In the genomic region with DNA sequence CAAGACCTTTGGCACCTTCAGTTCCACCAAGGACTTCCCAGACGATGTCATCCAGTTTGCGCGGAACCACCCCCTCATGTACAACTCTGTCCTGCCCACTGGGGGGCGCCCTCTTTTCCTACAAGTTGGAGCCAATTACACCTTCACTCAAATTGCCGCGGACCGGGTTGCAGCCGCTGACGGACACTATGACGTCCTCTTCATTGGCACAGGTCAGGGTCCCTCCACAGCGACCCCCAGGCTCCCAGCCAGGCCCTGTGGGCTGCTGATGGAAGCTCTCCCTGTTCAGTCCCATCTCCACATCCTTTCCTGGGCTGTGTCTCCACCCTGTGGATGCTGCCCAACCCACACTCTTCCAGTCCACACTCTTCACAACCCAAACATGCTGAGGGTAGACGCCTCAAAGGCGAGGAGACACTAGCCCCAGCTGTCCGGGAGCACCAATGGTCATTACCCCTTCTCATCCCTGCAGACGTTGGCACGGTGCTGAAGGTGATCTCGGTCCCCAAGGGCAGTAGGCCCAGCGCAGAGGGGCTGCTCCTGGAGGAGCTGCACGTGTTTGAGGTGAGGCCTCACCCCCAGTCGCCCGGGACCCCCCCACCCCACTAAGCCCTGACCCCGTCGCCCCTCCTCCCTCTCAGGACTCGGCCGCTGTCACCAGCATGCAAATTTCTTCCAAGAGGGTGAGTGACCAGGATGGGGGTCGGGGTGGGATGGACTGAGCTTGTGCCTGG, we compare ENCODE assay signal across 8 cellular contexts. TPM values are rescaled to one million over a fixed set of nuclear protein-coding genes. Genes with fewer than 3 reads are reported as not detected.
DNase-seq lines count a peak whose midpoint lies in the region; ATAC-seq and TF ChIP-seq lines count a peak whose summit lies in the region.

No MANE protein-coding gene starts in this region.

- peaks cover 10% of the 10 kb centered on the region; the same call in 1 of the 2 replicates for H3F3A ChIP-seq in GM23338 (replicated peaks; ENCODE audit: low read depth)

- H3K36me3 Mint-ChIP-seq in GM23338 (ENCODE audit: low read depth), result no peaks in the 10 kb centered on the region
- peaks cover 0 to 1% of the 10 kb centered on the region in 2 donors for H3K36me3 Mint-ChIP-seq in activated T-cell treated with anti-CD3 and anti-CD28 coated beads, Interleukin-2, amount 50 U/mL, for 72 hours (ENCODE audit: insufficient read depth in 2 of 2)

- H2AFZ ChIP-seq in GM23338 (0 out of 2 replicates have a peak overlapping the region, but pooled peaks have one; percentile 80), parathyroid adenoma (no peak overlapping the region)

- CTCF ChIA-PET in Panc1 (lab: Charles Lee), result interaction anchor here (0.6 to 1.4 kb wide), 4 partner anchors 34 to 138 kb away, joined by 3 to 6 read pairs (median 4); no protein-coding TSS in a partner anchor

- H3K4me2 ChIP-seq in GM23338 (peak overlapping the region; percentile 86), parathyroid adenoma (ENCODE audit: low read length) (no peak overlapping the region)

- H3K79me2 ChIP-seq in GM23338 (replicated peaks; ENCODE audit: insufficient read depth), result no peaks in the 10 kb centered on the region
- peaks cover 10% of the 10 kb centered on the region for H3K79me2 ChIP-seq in parathyroid adenoma

- POLR2A ChIA-PET in Panc1 (lab: Charles Lee), result no interaction called here

- no peak overlapping the region for H3K27ac Mint-ChIP-seq in GM23338
- no peak overlapping the region for H3K27ac Mint-ChIP-seq in activated T-cell treated with anti-CD3 and anti-CD28 coated beads, Interleukin-2, amount 50 U/mL, for 72 hours

- H3K9me2 ChIP-seq in GM23338 (ENCODE audit: insufficient read depth), result no peaks in the 10 kb centered on the region

- H3K4me1 ChIP-seq in GM23338 (ENCODE audit: insufficient read depth) (peaks cover 4% of the 10 kb centered on the region), Panc1 (ENCODE audit: control insufficient read depth, insufficient read depth, low read length) (peaks cover 7% of the 10 kb centered on the region; the same call in 1 of the 2 replicates), parathyroid adenoma (peaks cover 40% of the 10 kb centered on the region)

- no peak for DNase-seq in AG09309 (ENCODE audit: low read depth)
- peak; percentile 96 for DNase-seq in GM23338 (ENCODE audit: low spot score)
- peak; percentile 36 for DNase-seq in Panc1 (ENCODE audit: low read depth, low spot score)
- DNase-seq in activated T-cell treated with anti-CD3 and anti-CD28 coated beads, Interleukin-2, amount 50 U/mL, for 72 hours, result peak; percentile 81
- peak; percentile 65 for DNase-seq in fibroblast of pulmonary artery (ENCODE audit: low read depth)

- H3K27me3 Mint-ChIP-seq in GM23338 (ENCODE audit: insufficient read depth, low read depth, poor library complexity), result peaks cover 50% of the 10 kb centered on the region
- peaks cover 39% of the 10 kb centered on the region for H3K27me3 Mint-ChIP-seq in activated T-cell treated with anti-CD3 and anti-CD28 coated beads, Interleukin-2, amount 50 U/mL, for 72 hours (ENCODE audit: low read depth)

- intact Hi-C loops in Panc1 (cut with micrococcal nuclease; ENCODE audit: unreplicated experiment), result no loop called here

- peaks cover 33% of the 10 kb centered on the region for H3K4me1 Mint-ChIP-seq in GM23338
- peaks cover 41% of the 10 kb centered on the region for H3K4me1 Mint-ChIP-seq in activated T-cell treated with anti-CD3 and anti-CD28 coated beads, Interleukin-2, amount 50 U/mL, for 72 hours (ENCODE audit: low read depth)

- H3K4me3 Mint-ChIP-seq in GM23338, result peak overlapping the region; percentile 78
- peak overlapping the region; percentile 44 to 87 for H3K4me3 Mint-ChIP-seq in activated T-cell treated with anti-CD3 and anti-CD28 coated beads, Interleukin-2, amount 50 U/mL, for 72 hours

- in situ Hi-C loops in Panc1 (cut with HindIII; ENCODE audit: low pct_unique_long_range_greater_than_20kb, low sequenced_read_pairs), result no loop called here

- ATAC-seq in GM23338, result peak; percentile 30
- peak; percentile 75 for ATAC-seq in Panc1
- peak; percentile 32 to 43 for ATAC-seq in activated T-cell treated with anti-CD3 and anti-CD28 coated beads, Interleukin-2, amount 50 U/mL, for 72 hours (replicated peaks in 1 of 2)
- ATAC-seq in GM21447 (IDR thresholded peaks at IDR 0.05; ENCODE audit: unreplicated experiment), result no peak
- ATAC-seq in GM18867 (IDR thresholded peaks at IDR 0.05; ENCODE audit: unreplicated experiment), result no peak

- no peak overlapping the region for H3K4me3 ChIP-seq in AG09309 (ENCODE audit: control insufficient read depth, low read depth, low read length)
- H3K4me3 ChIP-seq in GM23338, result peak overlapping the region; percentile 63
- H3K4me3 ChIP-seq in Panc1 (ENCODE audit: low read depth in 2 of 2, low read length in 2 of 2), result no peak overlapping the region
- H3K4me3 ChIP-seq in fibroblast of pulmonary artery (replicated peaks; ENCODE audit: low read depth, low read length), result no peak overlapping the region
- H3K4me3 ChIP-seq in parathyroid adenoma (ENCODE audit: low read depth, low read length), result no peak overlapping the region

- TF ChIP-seq CTCF in AG09309 (IDR thresholded peaks at IDR 0.05; ENCODE audit: control insufficient read depth, insufficient read depth, low read depth, low read length, missing control alignments) (peak; percentile 63), GM23338 (conservative IDR thresholded peaks at IDR 0.05; ENCODE audit: low read depth in 2 of 2) (peak; percentile 84 to 95), Panc1 (IDR thresholded peaks at IDR 0.05) (peak; percentile 91), fibroblast of pulmonary artery (IDR thresholded peaks at IDR 0.05; ENCODE audit: low read length, missing control alignments) (peak; percentile 62), parathyroid adenoma (IDR thresholded peaks at IDR 0.05) (peak; percentile 56)

- H3K27me3 ChIP-seq in GM23338 (ENCODE audit: insufficient read depth) (peaks cover 57% of the 10 kb centered on the region), Panc1 (ENCODE audit: control insufficient read depth, insufficient read depth, low read length) (no peaks in the 10 kb centered on the region), parathyroid adenoma (ENCODE audit: control insufficient read depth, insufficient read depth, low read length) (no peaks in the 10 kb centered on the region)

- H3K9me3 ChIP-seq in Panc1 (ENCODE audit: control insufficient read depth, insufficient read depth, low read depth, low read length), result no peaks in the 10 kb centered on the region
- no peaks in the 10 kb centered on the region for H3K9me3 ChIP-seq in parathyroid adenoma (ENCODE audit: control insufficient read depth, low read length)

- no peak overlapping the region for H3K9ac ChIP-seq in parathyroid adenoma

- H4K20me1 ChIP-seq in GM23338 (replicated peaks; ENCODE audit: insufficient read depth), result no peaks in the 10 kb centered on the region

- H3K27ac ChIP-seq in GM23338 (ENCODE audit: low read depth) (no peak overlapping the region), Panc1 (ENCODE audit: low read length) (no peak overlapping the region), parathyroid adenoma (no peak overlapping the region)

- H3K9me3 Mint-ChIP-seq in GM23338, result no peaks in the 10 kb centered on the region
- H3K9me3 Mint-ChIP-seq in activated T-cell treated with anti-CD3 and anti-CD28 coated beads, Interleukin-2, amount 50 U/mL, for 72 hours, result no peaks in the 10 kb centered on the region

- BruUV-seq in Panc1 (replicated peaks; lab: Mats Ljungman, UMichigan), result no TSS peak

- no peaks in the 10 kb centered on the region for H3K36me3 ChIP-seq in GM23338 (ENCODE audit: insufficient read depth)
- no peaks in the 10 kb centered on the region for H3K36me3 ChIP-seq in Panc1 (ENCODE audit: control insufficient read depth, insufficient read depth, low read length)
- no peaks in the 10 kb centered on the region for H3K36me3 ChIP-seq in parathyroid adenoma (ENCODE audit: control insufficient read depth, insufficient read depth, low read length)

RNA-seq across cellular contexts. Expression of a gene that starts 4.3 kb away (rescaled TPM):
- total RNA-seq in GM23338 (2014; rRNA removed; shearing (Covaris generic)), result 0.59 and 1.5 TPM in 2 replicates
- 0.86 and 1.5 TPM in 2 replicates for polyA plus RNA-seq in GM23338 (2016; fragmentation: Nextera tagmentation; extraction: Ambion mirVana)
- total RNA-seq in Panc1 (2021; ENCODE audit: unreplicated experiment), result not detected
- polyA plus RNA-seq in Panc1 (2012; ENCODE audit: insufficient read length), result not detected
- under 1 TPM in 1 of 2 donors, not detected in 1; 0.26 TPM for total RNA-seq in activated T-cell treated with anti-CD3 and anti-CD28 coated beads, Interleukin-2, amount 50 U/mL, for 72 hours

RNA-seq across cellular contexts. Expression of a gene that starts 5.6 kb away (rescaled TPM):
- 2.4 and 8.0 TPM in 2 replicates for total RNA-seq in GM23338 (2014; rRNA removed; shearing (Covaris generic))
- 3.0 and 3.3 TPM in 2 replicates for polyA plus RNA-seq in GM23338 (2016; fragmentation: Nextera tagmentation; extraction: Ambion mirVana)
- 1.4 TPM for total RNA-seq in Panc1 (2021; ENCODE audit: unreplicated experiment)
- polyA plus RNA-seq in Panc1 (2012; ENCODE audit: insufficient read length), result 2.8 TPM
- 1 to 10 TPM; 1.9 to 3.3 TPM for total RNA-seq in activated T-cell treated with anti-CD3 and anti-CD28 coated beads, Interleukin-2, amount 50 U/mL, for 72 hours

RNA-seq across cellular contexts. Expression of a gene that starts 17.7 kb away (rescaled TPM):
- 91.5 and 92.4 TPM in 2 replicates for total RNA-seq in GM23338 (2014; rRNA removed; shearing (Covaris generic))
- polyA plus RNA-seq in GM23338 (2016; fragmentation: Nextera tagmentation; extraction: Ambion mirVana), result 80.8 and 89.7 TPM in 2 replicates
- total RNA-seq in Panc1 (2021; ENCODE audit: unreplicated experiment), result 111 TPM
- 113 TPM for polyA plus RNA-seq in Panc1 (2012; ENCODE audit: insufficient read length)
- total RNA-seq in activated T-cell treated with anti-CD3 and anti-CD28 coated beads, Interleukin-2, amount 50 U/mL, for 72 hours, result 10 to 100 TPM; 56.3 to 62.1 TPM

RNA-seq across cellular contexts. Expression of a gene that starts 24.7 kb away (rescaled TPM):
- total RNA-seq in GM23338 (2014; rRNA removed; shearing (Covaris generic)), result 2.5 and 7.1 TPM in 2 replicates
- 2.4 and 3.7 TPM in 2 replicates for polyA plus RNA-seq in GM23338 (2016; fragmentation: Nextera tagmentation; extraction: Ambion mirVana)
- total RNA-seq in Panc1 (2021; ENCODE audit: unreplicated experiment), result 3.9 TPM
- 3.4 TPM for polyA plus RNA-seq in Panc1 (2012; ENCODE audit: insufficient read length)
- 1 to 10 TPM; 6.7 to 7.1 TPM for total RNA-seq in activated T-cell treated with anti-CD3 and anti-CD28 coated beads, Interleukin-2, amount 50 U/mL, for 72 hours

RNA-seq across cellular contexts. Expression of a gene that starts 24.7 kb away (rescaled TPM):
- 11.3 and 16.7 TPM in 2 replicates for total RNA-seq in GM23338 (2014; rRNA removed; shearing (Covaris generic))
- polyA plus RNA-seq in GM23338 (2016; fragmentation: Nextera tagmentation; extraction: Ambion mirVana), result 11.2 and 12.1 TPM in 2 replicates
- 7.2 TPM for total RNA-seq in Panc1 (2021; ENCODE audit: unreplicated experiment)
- polyA plus RNA-seq in Panc1 (2012; ENCODE audit: insufficient read length), result 5.5 TPM
- total RNA-seq in activated T-cell treated with anti-CD3 and anti-CD28 coated beads, Interleukin-2, amount 50 U/mL, for 72 hours, result 10 to 100 TPM; 19.5 to 20.0 TPM

Comparison
In these comparisons a context has a peak if more than half of its experiments do, and no peak if none do; other contexts are left out.
1. ATAC-seq: peak in GM23338 (single experiment), Panc1 (single experiment) and activated T-cell treated with anti-CD3 and anti-CD28 coated beads, Interleukin-2, amount 50 U/mL, for 72 hours (2 of 2); none in GM21447 (single experiment) and GM18867 (single experiment).
2. Peak in every context shown above with its lines, with median percentiles within 50 percentile points of each other: CTCF ChIP-seq.